Comparison of ENCODE assay signal across 9 cellular contexts in the genomic region with DNA sequence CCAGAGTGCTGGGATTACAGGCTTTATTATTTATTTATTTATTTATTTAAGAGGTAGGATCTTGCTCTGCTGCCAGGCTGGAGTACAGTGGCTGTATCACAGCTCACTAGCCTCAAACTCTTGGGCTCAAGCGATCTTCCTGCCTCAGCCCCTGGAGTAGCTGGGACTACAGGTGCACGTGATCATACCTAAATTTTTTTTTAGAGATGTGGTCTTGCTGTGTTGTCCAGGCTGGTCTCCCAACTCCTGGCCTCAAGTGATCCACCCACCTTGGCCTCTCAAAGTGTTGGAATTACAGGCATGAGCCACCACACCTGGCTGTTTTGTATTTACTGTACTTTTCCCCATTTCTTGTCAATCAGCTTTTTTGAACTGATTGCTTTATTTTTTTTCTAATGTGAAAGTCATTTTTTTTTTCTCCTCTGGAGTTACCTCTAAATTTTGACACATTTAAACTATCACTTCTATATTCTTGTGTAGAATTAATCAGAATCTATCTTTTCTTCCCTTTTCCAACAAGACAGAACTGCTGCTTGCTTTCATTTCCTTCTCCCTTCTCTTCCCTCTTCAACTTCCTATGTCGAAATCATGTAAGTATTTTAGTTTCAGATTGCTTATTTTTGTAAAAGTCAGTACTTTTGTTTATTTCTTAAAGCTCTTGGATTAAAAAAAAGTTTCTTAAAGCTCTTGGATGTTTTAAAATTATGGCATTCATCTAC. TPM values are rescaled to one million over a fixed set of nuclear protein-coding genes. Genes with fewer than 3 reads are reported as not detected.
DNase-seq lines count a peak whose midpoint lies in the region; ATAC-seq and TF ChIP-seq lines count a peak whose summit lies in the region.
"Had no signal": no experiment of that assay in that cellular context is flagged by ENCODE, and none has a peak within 500 bp of the region (broad histone marks: within the 10 kb centered on the region; RNA-seq: fewer than 3 reads in every experiment).

No MANE protein-coding gene starts in this region.

- peaks cover 0 to 96% (median 50%) of the 10 kb centered on the region in 4 donors for H3K4me1 ChIP-seq in tibial artery

- H3K27me3 ChIP-seq in tibial artery: no peaks in the 10 kb centered on the region

- no peak for ATAC-seq in activated naive CD4-positive, alpha-beta T cell treated with anti-CD3 and anti-CD28 coated beads, Interleukin-2, amount 50 U/mL, for 72 hours
- ATAC-seq in left lobe of liver: no peak
- no peak for ATAC-seq in HG03108 (IDR thresholded peaks at IDR 0.05; ENCODE audit: unreplicated experiment)

- intact Hi-C loops in activated naive CD4-positive, alpha-beta T cell treated with anti-CD3 and anti-CD28 coated beads for 36 hours (cut with micrococcal nuclease): no loop called here
- intact Hi-C loops in tibial artery (cut with DNase I; ENCODE audit: low total_unique reads): no loop called here

- peak overlapping the region in 1 of 2 donors; percentile 17 for H3K4me3 ChIP-seq in tibial artery

- H3K36me3 ChIP-seq in tibial artery: no peaks in the 10 kb centered on the region

- H3K27me3 Mint-ChIP-seq in activated naive CD4-positive, alpha-beta T cell treated with anti-CD3 and anti-CD28 coated beads for 36 hours (ENCODE audit: low read depth): no peaks in the 10 kb centered on the region
- H3K27me3 Mint-ChIP-seq in activated CD4-positive, alpha-beta memory T cell treated with anti-CD3 and anti-CD28 coated beads, Interleukin-2, amount 10 ng/mL, durations not matched to agents 7 days and 5 days: no peaks in the 10 kb centered on the region

- TF ChIP-seq CTCF in tibial artery (IDR thresholded peaks at IDR 0.05): no peak

- H3K36me3 Mint-ChIP-seq in activated naive CD4-positive, alpha-beta T cell treated with anti-CD3 and anti-CD28 coated beads for 36 hours (ENCODE audit: low read depth): peaks cover 11% of the 10 kb centered on the region
- peaks cover 5 to 7% of the 10 kb centered on the region in 2 donors for H3K36me3 Mint-ChIP-seq in activated naive CD4-positive, alpha-beta T cell treated with anti-CD3 and anti-CD28 coated beads, Interleukin-2, amount 50 U/mL, for 72 hours
- peaks cover 28% of the 10 kb centered on the region for H3K36me3 Mint-ChIP-seq in activated CD4-positive, alpha-beta memory T cell treated with anti-CD3 and anti-CD28 coated beads, Interleukin-2, amount 10 ng/mL, durations not matched to agents 7 days and 5 days (ENCODE audit: low read depth)

- no peaks in the 10 kb centered on the region for H3K9me3 Mint-ChIP-seq in activated naive CD4-positive, alpha-beta T cell treated with anti-CD3 and anti-CD28 coated beads for 36 hours
- no peaks in the 10 kb centered on the region for H3K9me3 Mint-ChIP-seq in activated naive CD4-positive, alpha-beta T cell treated with anti-CD3 and anti-CD28 coated beads, Interleukin-2, amount 50 U/mL, for 72 hours
- no peaks in the 10 kb centered on the region for H3K9me3 Mint-ChIP-seq in activated CD4-positive, alpha-beta memory T cell treated with anti-CD3 and anti-CD28 coated beads, Interleukin-2, amount 10 ng/mL, durations not matched to agents 7 days and 5 days

- POLR2A ChIA-PET in activated CD4-positive, alpha-beta memory T cell treated with anti-CD3 and anti-CD28 coated beads, Interleukin-2, amount 10 ng/mL, durations not matched to agents 7 days and 5 days (lab: Charles Lee): interaction anchor here (1.2 to 2.3 kb wide), 3 partner anchors 8 to 89 kb away, joined by 3 to 15 read pairs (median 4); no protein-coding TSS in a partner anchor

- H3K27ac Mint-ChIP-seq in activated naive CD4-positive, alpha-beta T cell treated with anti-CD3 and anti-CD28 coated beads for 36 hours: peak overlapping the region; percentile 84
- peak overlapping the region in 1 of 2 donors; percentile 18 for H3K27ac Mint-ChIP-seq in activated naive CD4-positive, alpha-beta T cell treated with anti-CD3 and anti-CD28 coated beads, Interleukin-2, amount 50 U/mL, for 72 hours
- H3K27ac Mint-ChIP-seq in activated CD4-positive, alpha-beta memory T cell treated with anti-CD3 and anti-CD28 coated beads, Interleukin-2, amount 10 ng/mL, durations not matched to agents 7 days and 5 days: peak overlapping the region; percentile 69

- CTCF ChIA-PET in activated naive CD4-positive, alpha-beta T cell treated with anti-CD3 and anti-CD28 coated beads for 36 hours (lab: Charles Lee): interaction anchor here (0.7 kb wide), 1 partner anchor 176 kb away, joined by 5 read pairs; no protein-coding TSS in a partner anchor
- CTCF ChIA-PET in activated CD4-positive, alpha-beta memory T cell treated with anti-CD3 and anti-CD28 coated beads, Interleukin-2, amount 10 ng/mL, durations not matched to agents 7 days and 5 days (lab: Charles Lee): interaction anchor here (0.6 to 0.7 kb wide), 2 partner anchors 8 to 25 kb away, joined by 3 read pairs; no protein-coding TSS in a partner anchor

- H3K9me3 ChIP-seq in tibial artery: no peaks in the 10 kb centered on the region

- no peak overlapping the region for H3K4me3 Mint-ChIP-seq in activated naive CD4-positive, alpha-beta T cell treated with anti-CD3 and anti-CD28 coated beads for 36 hours
- H3K4me3 Mint-ChIP-seq in activated CD4-positive, alpha-beta memory T cell treated with anti-CD3 and anti-CD28 coated beads, Interleukin-2, amount 10 ng/mL, durations not matched to agents 7 days and 5 days: no peak overlapping the region

- peaks cover 75% of the 10 kb centered on the region for H3K4me1 Mint-ChIP-seq in activated naive CD4-positive, alpha-beta T cell treated with anti-CD3 and anti-CD28 coated beads for 36 hours (ENCODE audit: low read depth)
- peaks cover 76% of the 10 kb centered on the region for H3K4me1 Mint-ChIP-seq in activated CD4-positive, alpha-beta memory T cell treated with anti-CD3 and anti-CD28 coated beads, Interleukin-2, amount 10 ng/mL, durations not matched to agents 7 days and 5 days

- no peak for DNase-seq in activated naive CD4-positive, alpha-beta T cell treated with anti-CD3 and anti-CD28 coated beads for 36 hours
- DNase-seq in activated naive CD4-positive, alpha-beta T cell treated with anti-CD3 and anti-CD28 coated beads, Interleukin-2, amount 50 U/mL, for 72 hours (ENCODE audit: low spot score in 2 of 2): no peak
- no peak for DNase-seq in activated CD4-positive, alpha-beta memory T cell treated with anti-CD3 and anti-CD28 coated beads, Interleukin-2, amount 10 ng/mL, durations not matched to agents 7 days and 5 days
- DNase-seq in left lobe of liver (ENCODE audit: low spot score): peak; percentile 33
- DNase-seq in tibial artery: peak in 1 of 2 donors; percentile 13
- DNase-seq in NCI-H1417 (lab: John Stamatoyannopoulos, UW): no peak
- DNase-seq in LoVo (ENCODE audit: low spot score): no peak
- DNase-seq: caudate nucleus had no signal

- peak overlapping the region; percentile 22 to 39 for H3K27ac ChIP-seq in tibial artery

RNA-seq across cellular contexts. Expression of a gene that starts 12.0 kb away (rescaled TPM):
- total RNA-seq in activated naive CD4-positive, alpha-beta T cell treated with anti-CD3 and anti-CD28 coated beads for 36 hours: 10 to 100 TPM; 39.8 to 44.7 TPM
- 10 to 100 TPM; 56.0 to 64.7 TPM for total RNA-seq in activated naive CD4-positive, alpha-beta T cell treated with anti-CD3 and anti-CD28 coated beads, Interleukin-2, amount 50 U/mL, for 72 hours
- 10 to 100 TPM; 63.3 to 63.8 TPM for total RNA-seq in activated CD4-positive, alpha-beta memory T cell treated with anti-CD3 and anti-CD28 coated beads, Interleukin-2, amount 10 ng/mL, durations not matched to agents 7 days and 5 days
- total RNA-seq in left lobe of liver: 14.7 TPM

RNA-seq across cellular contexts. Expression of a gene that starts 54.6 kb away (rescaled TPM):
- 10 to 100 TPM; 14.8 to 16.0 TPM for total RNA-seq in activated naive CD4-positive, alpha-beta T cell treated with anti-CD3 and anti-CD28 coated beads for 36 hours
- total RNA-seq in activated naive CD4-positive, alpha-beta T cell treated with anti-CD3 and anti-CD28 coated beads, Interleukin-2, amount 50 U/mL, for 72 hours: 10 to 100 TPM; 22.5 to 30.1 TPM
- 10 to 100 TPM; 31.1 to 31.6 TPM for total RNA-seq in activated CD4-positive, alpha-beta memory T cell treated with anti-CD3 and anti-CD28 coated beads, Interleukin-2, amount 10 ng/mL, durations not matched to agents 7 days and 5 days
- total RNA-seq in left lobe of liver: 21.9 TPM
